Comparison of ENCODE assay signal across 18 cellular contexts in the genomic region with DNA sequence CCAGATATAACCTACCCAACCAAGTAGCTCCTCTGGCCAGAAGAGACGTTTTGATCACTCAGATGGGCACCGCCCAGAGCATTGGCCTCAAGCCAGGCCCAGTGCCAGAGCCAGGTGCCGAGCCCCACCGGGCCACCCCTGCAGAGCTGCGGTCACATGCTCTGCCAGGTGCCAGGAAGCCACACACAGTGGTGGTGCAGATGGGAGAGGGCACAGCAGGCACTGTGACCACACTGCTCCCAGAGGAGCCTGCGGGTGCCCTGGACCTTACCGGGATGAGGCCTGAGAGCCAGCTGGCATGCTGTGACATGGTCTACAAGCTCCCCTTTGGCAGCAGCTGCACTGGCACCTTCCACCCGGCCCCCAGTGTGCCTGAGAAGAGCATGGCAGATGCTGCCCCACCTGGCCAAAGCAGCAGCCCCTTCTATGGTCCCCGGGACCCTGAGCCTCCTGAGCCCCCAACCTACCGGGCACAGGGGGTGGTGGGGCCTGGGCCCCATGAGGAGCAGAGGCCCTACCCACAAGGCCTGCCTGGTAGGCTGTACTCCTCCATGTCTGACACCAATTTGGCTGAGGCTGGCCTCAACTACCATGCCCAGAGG. TPM values are rescaled to one million over a fixed set of nuclear protein-coding genes. Genes with fewer than 3 reads are reported as not detected.
A peak's percentile ranks its signal among the peaks of the same experiment; 100 is the strongest.
DNase-seq lines count a peak whose midpoint lies in the region; ATAC-seq and TF ChIP-seq lines count a peak whose summit lies in the region.
"Had no signal": no experiment of that assay in that cellular context is flagged by ENCODE, and none has a peak within 500 bp of the region (broad histone marks: within the 10 kb centered on the region; RNA-seq: fewer than 3 reads in every experiment).

No MANE protein-coding gene starts in this region.

- no peaks in the 10 kb centered on the region for H3K79me2 ChIP-seq in DND-41 (ENCODE audit: insufficient read depth, low read length)

- no peak overlapping the region for H3K27ac ChIP-seq in DND-41 (ENCODE audit: low read length)
- H3K27ac ChIP-seq in RWPE1 = peak overlapping the region; percentile 68
- no peak overlapping the region for H3K27ac ChIP-seq in right atrium auricular region
- no peak overlapping the region for H3K27ac ChIP-seq in tibial nerve
- H3K27ac ChIP-seq: skin epidermis, VCaP had no signal

- no peaks in the 10 kb centered on the region for H3K36me3 ChIP-seq in DND-41 (ENCODE audit: insufficient read depth, low read length)
- H3K36me3 ChIP-seq in right atrium auricular region = no peaks in the 10 kb centered on the region
- peaks cover 0 to 19% (median 0%) of the 10 kb centered on the region in 3 donors for H3K36me3 ChIP-seq in tibial nerve
- H3K36me3 ChIP-seq: MG63 had no signal

- no peaks in the 10 kb centered on the region for H3K36me3 Mint-ChIP-seq in stimulated activated memory B cell treated with anti-CD40 and anti-IgM and Interleukin-4, amounts not matched to agents 10 μg/mL and 1 μg/mL and 100 μg/mL, for 72 hours
- H3K36me3 Mint-ChIP-seq: activated naive CD4-positive, alpha-beta T cell treated with anti-CD3 and anti-CD28 coated beads, Interleukin-2, amount 50 U/mL, for 24 hours; natural killer cell had no signal

- WGBS in tibial nerve, 2 donors = 88 to 92% methylated on average over 3 to 10 of the region's 10 CpGs

- no peak overlapping the region for H3K4me3 Mint-ChIP-seq in stimulated activated memory B cell treated with anti-CD40 and anti-IgM and Interleukin-4, amounts not matched to agents 10 μg/mL and 1 μg/mL and 100 μg/mL, for 72 hours
- no peak overlapping the region for H3K4me3 Mint-ChIP-seq in stimulated activated naive CD8-positive, alpha-beta T cell treated with anti-CD3 and anti-CD28 coated beads, Interleukin-15, amount 100 ng/mL, for 72 hours
- H3K4me3 Mint-ChIP-seq: activated CD4-positive, alpha-beta memory T cell treated with anti-CD3 and anti-CD28 coated beads, Interleukin-2, amount 10 ng/mL, durations not matched to agents 7 days and 5 days; activated naive CD4-positive, alpha-beta T cell treated with anti-CD3 and anti-CD28 coated beads, Interleukin-2, amount 50 U/mL, for 24 hours; natural killer cell had no signal

- no peak overlapping the region for H3K27ac Mint-ChIP-seq in stimulated activated memory B cell treated with anti-CD40 and anti-IgM and Interleukin-4, amounts not matched to agents 10 μg/mL and 1 μg/mL and 100 μg/mL, for 72 hours
- no peak overlapping the region for H3K27ac Mint-ChIP-seq in stimulated activated naive CD8-positive, alpha-beta T cell treated with anti-CD3 and anti-CD28 coated beads, Interleukin-15, amount 100 ng/mL, for 72 hours
- H3K27ac Mint-ChIP-seq: activated CD4-positive, alpha-beta memory T cell treated with anti-CD3 and anti-CD28 coated beads, Interleukin-2, amount 10 ng/mL, durations not matched to agents 7 days and 5 days; activated naive CD4-positive, alpha-beta T cell treated with anti-CD3 and anti-CD28 coated beads, Interleukin-2, amount 50 U/mL, for 24 hours; natural killer cell; progenitor cell of endocrine pancreas had no signal

- H3K9ac ChIP-seq in DND-41 (ENCODE audit: low read depth, low read length) = no peak overlapping the region

- CTCF ChIA-PET in RWPE1 (lab: Yijun Ruan, JAX) = interaction anchor here (0.6 kb wide), 1 partner anchor 148 kb away, joined by 8 read pairs; no protein-coding TSS in a partner anchor

- TF ChIP-seq CTCF in DND-41 (IDR thresholded peaks at IDR 0.05; ENCODE audit: borderline replicate concordance, extremely low read depth, low read length, poor library complexity, severe bottlenecking) (no peak), RWPE1 (conservative IDR thresholded peaks at IDR 0.05; ENCODE audit: low read depth) (no peak), right atrium auricular region (IDR thresholded peaks at IDR 0.05) (no peak), tibial nerve (IDR thresholded peaks at IDR 0.05) (no peak)

- POLR2A ChIA-PET in RWPE1 (lab: Yijun Ruan, JAX; ENCODE audit: low non-redundant PET) = no interaction called here

- peaks cover 23% of the 10 kb centered on the region for H3K4me1 Mint-ChIP-seq in stimulated activated memory B cell treated with anti-CD40 and anti-IgM and Interleukin-4, amounts not matched to agents 10 μg/mL and 1 μg/mL and 100 μg/mL, for 72 hours
- H3K4me1 Mint-ChIP-seq in stimulated activated naive CD8-positive, alpha-beta T cell treated with anti-CD3 and anti-CD28 coated beads, Interleukin-15, amount 100 ng/mL, for 72 hours = peaks cover 13% of the 10 kb centered on the region
- H3K4me1 Mint-ChIP-seq: activated CD4-positive, alpha-beta memory T cell treated with anti-CD3 and anti-CD28 coated beads, Interleukin-2, amount 10 ng/mL, durations not matched to agents 7 days and 5 days; activated naive CD4-positive, alpha-beta T cell treated with anti-CD3 and anti-CD28 coated beads, Interleukin-2, amount 50 U/mL, for 24 hours; natural killer cell had no signal

- ATAC-seq in DND-41 (ENCODE audit: insufficient read depth, low read depth) = no peak; the same call in 2 of the 3 replicates
- ATAC-seq in stimulated activated memory B cell treated with anti-CD40 and anti-IgM and Interleukin-4, amounts not matched to agents 10 μg/mL and 1 μg/mL and 100 μg/mL, for 72 hours = peak; percentile 69
- no peak for ATAC-seq in stimulated activated naive CD8-positive, alpha-beta T cell treated with anti-CD3 and anti-CD28 coated beads, Interleukin-15, amount 100 ng/mL, for 72 hours
- ATAC-seq: natural killer cell had no signal

- H3K9me3 Mint-ChIP-seq in stimulated activated memory B cell treated with anti-CD40 and anti-IgM and Interleukin-4, amounts not matched to agents 10 μg/mL and 1 μg/mL and 100 μg/mL, for 72 hours = no peaks in the 10 kb centered on the region
- no peaks in the 10 kb centered on the region for H3K9me3 Mint-ChIP-seq in stimulated activated naive CD8-positive, alpha-beta T cell treated with anti-CD3 and anti-CD28 coated beads, Interleukin-15, amount 100 ng/mL, for 72 hours
- H3K9me3 Mint-ChIP-seq: activated CD4-positive, alpha-beta memory T cell treated with anti-CD3 and anti-CD28 coated beads, Interleukin-2, amount 10 ng/mL, durations not matched to agents 7 days and 5 days; activated naive CD4-positive, alpha-beta T cell treated with anti-CD3 and anti-CD28 coated beads, Interleukin-2, amount 50 U/mL, for 24 hours; natural killer cell had no signal

- no peak for TF ChIP-seq EP300 in tibial nerve (IDR thresholded peaks at IDR 0.05)

- H3K27me3 ChIP-seq in DND-41 (ENCODE audit: insufficient read depth, low read length, poor library complexity) (no peaks in the 10 kb centered on the region), right atrium auricular region (no peaks in the 10 kb centered on the region), tibial nerve (no peaks in the 10 kb centered on the region)
- H3K27me3 ChIP-seq: MG63 had no signal

- no peaks in the 10 kb centered on the region for H4K20me1 ChIP-seq in DND-41 (ENCODE audit: insufficient read depth, low read length)

- H2AFZ ChIP-seq in DND-41 (ENCODE audit: low read depth, low read length) = no peak overlapping the region

- H3K9me3 ChIP-seq in DND-41 (ENCODE audit: insufficient read depth, low read length, severe bottlenecking) (no peaks in the 10 kb centered on the region), right atrium auricular region (no peaks in the 10 kb centered on the region), tibial nerve (no peaks in the 10 kb centered on the region)
- H3K9me3 ChIP-seq: MG63 had no signal

- DNase-seq in DND-41 (peak; percentile 29), NCI-H2029 treated with DMSO at 0.1 percent for 48 hours (lab: John Stamatoyannopoulos, UW) (peak; percentile 21), RWPE1 (ENCODE audit: low spot score) (no peak), right atrium auricular region (ENCODE audit: low spot score) (no peak), tibial nerve (ENCODE audit: low spot score in 2 of 2) (no peak)
- no peak for DNase-seq in stimulated activated naive CD8-positive, alpha-beta T cell treated with anti-CD3 and anti-CD28 coated beads, Interleukin-15, amount 100 ng/mL, for 72 hours
- DNase-seq: activated CD4-positive, alpha-beta memory T cell treated with anti-CD3 and anti-CD28 coated beads, Interleukin-2, amount 10 ng/mL, durations not matched to agents 7 days and 5 days; activated T-cell treated with anti-CD3 and anti-CD28 coated beads, Interleukin-2, amount 50 U/mL, for 48 hours; head of caudate nucleus; MG63; natural killer cell; SIG-M5; stimulated activated CD4-positive, alpha-beta T cell treated with anti-CD3 and anti-CD28 coated beads, Interleukin-4, amount 100 ng/mL, for 1 hour had no signal

- TF ChIP-seq POLR2A in tibial nerve (IDR thresholded peaks at IDR 0.05) = no peak

- no peaks in the 10 kb centered on the region for H3K4me1 ChIP-seq in DND-41 (ENCODE audit: insufficient read depth, low read length)
- no peaks in the 10 kb centered on the region for H3K4me1 ChIP-seq in right atrium auricular region
- no peaks in the 10 kb centered on the region for H3K4me1 ChIP-seq in tibial nerve

- H3K4me2 ChIP-seq in DND-41 (ENCODE audit: insufficient read depth, low read length) = no peak overlapping the region

- peaks cover 50% of the 10 kb centered on the region for H3K27me3 Mint-ChIP-seq in stimulated activated memory B cell treated with anti-CD40 and anti-IgM and Interleukin-4, amounts not matched to agents 10 μg/mL and 1 μg/mL and 100 μg/mL, for 72 hours
- peaks cover 8% of the 10 kb centered on the region for H3K27me3 Mint-ChIP-seq in stimulated activated naive CD8-positive, alpha-beta T cell treated with anti-CD3 and anti-CD28 coated beads, Interleukin-15, amount 100 ng/mL, for 72 hours
- H3K27me3 Mint-ChIP-seq: activated CD4-positive, alpha-beta memory T cell treated with anti-CD3 and anti-CD28 coated beads, Interleukin-2, amount 10 ng/mL, durations not matched to agents 7 days and 5 days; progenitor cell of endocrine pancreas had no signal

- no peak overlapping the region for H3K4me3 ChIP-seq in DND-41 (ENCODE audit: low read depth in 1 of 2, low read length in 2 of 2)
- H3K4me3 ChIP-seq in right atrium auricular region = no peak overlapping the region
- H3K4me3 ChIP-seq in tibial nerve = no peak overlapping the region
- H3K4me3 ChIP-seq: MG63, skin epidermis had no signal

RNA-seq across cellular contexts. Expression of a gene that starts 19.1 kb away (rescaled TPM):
- total RNA-seq in right atrium auricular region (10 to 100 TPM; 61.1 to 67.5 TPM), tibial nerve (10 to 100 TPM; 64.0 to 77.7 (median 65.8) TPM)

RNA-seq across cellular contexts. Expression of a gene that starts 34.2 kb away (rescaled TPM):
- total RNA-seq in right atrium auricular region (1 to 10 TPM; 3.9 to 8.0 TPM), tibial nerve (10 to 100 TPM; 11.7 to 23.7 (median 17.0) TPM)

RNA-seq across cellular contexts. Expression of a gene that starts 34.3 kb away (rescaled TPM):
- total RNA-seq in right atrium auricular region (10 to 100 TPM; 29.1 to 29.8 TPM), tibial nerve (10 to 100 TPM; 32.9 to 64.7 (median 39.1) TPM)

Comparison
In these comparisons a context has a peak if more than half of its experiments do, and no peak if none do; other contexts are left out.
1. DNase-seq: peak in DND-41 (single experiment) and NCI-H2029 treated with DMSO at 0.1 percent for 48 hours (single experiment); none in RWPE1 (single experiment), right atrium auricular region (single experiment), stimulated activated naive CD8-positive, alpha-beta T cell treated with anti-CD3 and anti-CD28 coated beads, Interleukin-15, amount 100 ng/mL, for 72 hours (0 of 2) and tibial nerve (0 of 2).